In the genomic region with DNA sequence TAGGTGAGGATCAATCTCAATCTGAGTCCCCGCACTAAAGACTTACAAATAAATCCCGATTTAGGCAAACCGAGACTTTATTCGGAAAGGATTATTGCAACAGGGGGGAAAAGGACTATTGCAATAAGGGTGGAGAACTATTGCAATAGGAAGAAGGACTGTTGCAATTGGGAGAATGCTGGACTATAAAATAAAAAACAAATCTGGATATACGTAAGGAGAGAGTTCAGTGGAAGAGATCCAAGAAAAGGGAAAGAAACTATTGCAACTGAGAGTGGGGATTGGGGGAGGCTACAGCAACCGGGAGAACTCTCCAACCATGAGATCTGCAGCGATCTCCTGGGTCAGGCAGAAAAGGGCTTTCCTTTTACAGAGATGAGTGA, we compare ENCODE assay signal across 9 cellular contexts. TPM values are rescaled to one million over a fixed set of nuclear protein-coding genes. Genes with fewer than 3 reads are reported as not detected.
DNase-seq lines count a peak whose midpoint lies in the region; ATAC-seq, FAIRE-seq and TF ChIP-seq lines count a peak whose summit lies in the region.
"Had no signal": no experiment of that assay in that cellular context is flagged by ENCODE, and none has a peak within 500 bp of the region (broad histone marks: within the 10 kb centered on the region; RNA-seq: fewer than 3 reads in every experiment).

No MANE protein-coding gene starts in this region.

- no peaks in the 10 kb centered on the region for H3K27me3 Mint-ChIP-seq in activated T-cell treated with anti-CD3 and anti-CD28 coated beads, Interleukin-2, amount 50 U/mL, for 4 hours (ENCODE audit: low read depth)
- H3K27me3 Mint-ChIP-seq in activated naive CD8-positive, alpha-beta T cell, result no peaks in the 10 kb centered on the region

- peaks cover 0 to 2% of the 10 kb centered on the region in 2 donors for H3K4me1 ChIP-seq in kidney (ENCODE audit: control insufficient read depth in 1 of 2, insufficient read depth in 1 of 2, low read depth in 1 of 2, low read length in 2 of 2)
- H3K4me1 ChIP-seq in thoracic aorta (ENCODE audit: control insufficient read depth in 1 of 2, low read depth in 2 of 2), result peaks cover 8 to 25% of the 10 kb centered on the region in 2 donors

- no peak for DNase-seq in activated T-cell treated with anti-CD3 and anti-CD28 coated beads, Interleukin-2, amount 50 U/mL, for 4 hours
- DNase-seq in activated T-cell treated with anti-CD3 and anti-CD28 coated beads, Interleukin-2, amount 50 U/mL, for 48 hours, result no peak
- DNase-seq in kidney (no peak), thoracic aorta (ENCODE audit: low spot score) (no peak), NCI-H1436 treated with DMSO at 0.1 percent for 48 hours (lab: John Stamatoyannopoulos, UW) (no peak), inferior parietal cortex (ENCODE audit: extremely low spot score) (no peak)
- DNase-seq: NCI-H226 had no signal

- no peaks in the 10 kb centered on the region for H3K36me3 Mint-ChIP-seq in activated T-cell treated with anti-CD3 and anti-CD28 coated beads, Interleukin-2, amount 50 U/mL, for 4 hours (ENCODE audit: insufficient read depth)
- no peaks in the 10 kb centered on the region for H3K36me3 Mint-ChIP-seq in activated naive CD8-positive, alpha-beta T cell

- no peak overlapping the region for H3K27ac ChIP-seq in kidney (ENCODE audit: low read depth in 2 of 2, low read length in 2 of 2)
- no peak overlapping the region for H3K27ac ChIP-seq in thoracic aorta

- H3K9me3 ChIP-seq in kidney (ENCODE audit: control insufficient read depth in 1 of 2, low read length in 2 of 2), result no peaks in the 10 kb centered on the region
- no peaks in the 10 kb centered on the region for H3K9me3 ChIP-seq in thoracic aorta

- H3K4me3 ChIP-seq in kidney (ENCODE audit: low read length in 2 of 2), result peak overlapping the region; percentile 46 to 97
- H3K4me3 ChIP-seq in thoracic aorta, result peak overlapping the region; percentile 94

- ATAC-seq in activated T-cell treated with anti-CD3 and anti-CD28 coated beads, Interleukin-2, amount 50 U/mL, for 4 hours, result no peak
- no peak for ATAC-seq in thoracic aorta (ENCODE audit: insufficient number of reproducible peaks, low FRiP score, low read depth)
- no peak for ATAC-seq in GM21529 (IDR thresholded peaks at IDR 0.05; ENCODE audit: unreplicated experiment)

- TF ChIP-seq CTCF in kidney (IDR thresholded peaks at IDR 0.05; ENCODE audit: borderline replicate concordance, extremely low read depth, insufficient read depth) (no peak), thoracic aorta (IDR thresholded peaks at IDR 0.05) (no peak)

- no peak for FAIRE-seq in kidney (lab: Jason Lieb, UNC)

- no peaks in the 10 kb centered on the region for H3K9me3 Mint-ChIP-seq in activated T-cell treated with anti-CD3 and anti-CD28 coated beads, Interleukin-2, amount 50 U/mL, for 4 hours
- H3K9me3 Mint-ChIP-seq in activated naive CD8-positive, alpha-beta T cell (ENCODE audit: low read depth), result no peaks in the 10 kb centered on the region

- H3K9ac ChIP-seq in kidney (ENCODE audit: low read length in 2 of 2), result peak overlapping the region; percentile 30 to 46

- H3K36me3 ChIP-seq in kidney (ENCODE audit: control insufficient read depth in 1 of 2, insufficient read depth in 2 of 2, low read length in 2 of 2), result no peaks in the 10 kb centered on the region
- H3K36me3 ChIP-seq in thoracic aorta, result no peaks in the 10 kb centered on the region

- H3K4me1 Mint-ChIP-seq in activated T-cell treated with anti-CD3 and anti-CD28 coated beads, Interleukin-2, amount 50 U/mL, for 4 hours (ENCODE audit: low read depth), result peaks cover 24% of the 10 kb centered on the region
- peaks cover 19% of the 10 kb centered on the region for H3K4me1 Mint-ChIP-seq in activated naive CD8-positive, alpha-beta T cell (ENCODE audit: low read depth)

- peak overlapping the region; percentile 90 for H3K27ac Mint-ChIP-seq in activated naive CD8-positive, alpha-beta T cell

- no peaks in the 10 kb centered on the region for H3K27me3 ChIP-seq in thoracic aorta (replicated peaks; ENCODE audit: insufficient read depth)

- intact Hi-C loops in kidney (cut with DNase I), result no loop called here

- peak overlapping the region; percentile 83 for H3K4me3 Mint-ChIP-seq in activated T-cell treated with anti-CD3 and anti-CD28 coated beads, Interleukin-2, amount 50 U/mL, for 4 hours
- H3K4me3 Mint-ChIP-seq in activated naive CD8-positive, alpha-beta T cell, result peak overlapping the region; percentile 91

RNA-seq across cellular contexts. Expression of gene UBXN2A, which starts 1.2 kb away (rescaled TPM):
- total RNA-seq in activated T-cell treated with anti-CD3 and anti-CD28 coated beads, Interleukin-2, amount 50 U/mL, for 4 hours, result 10 to 100 TPM in 1 of 3 donors, 1 to 10 TPM in 2; 9.8 to 11.0 (median 9.9) TPM
- total RNA-seq in kidney, result 11.9 TPM
- 7.9 TPM for polyA plus RNA-seq in kidney (ENCODE audit: insufficient read depth, low read depth, low replicate concordance)
- 10 to 100 TPM in 1 of 2 donors, 1 to 10 TPM in 1; 6.1 to 18.8 TPM for total RNA-seq in thoracic aorta

RNA-seq across cellular contexts. Expression of gene ATAD2B, which starts 12.1 kb away (rescaled TPM):
- total RNA-seq in activated T-cell treated with anti-CD3 and anti-CD28 coated beads, Interleukin-2, amount 50 U/mL, for 4 hours, result 10 to 100 TPM; 12.5 to 15.4 (median 13.2) TPM
- total RNA-seq in kidney, result 28.7 TPM
- 2.3 TPM for polyA plus RNA-seq in kidney (ENCODE audit: insufficient read depth, low read depth, low replicate concordance)
- total RNA-seq in thoracic aorta, result 10 to 100 TPM; 38.3 to 80.7 TPM
